In genomic region chrX:153906126-153906917, GRCh38 we compare ENCODE assay signal across 23 cellular contexts. TPM values are rescaled to one million over a fixed set of nuclear protein-coding genes. Genes with fewer than 3 reads are reported as not detected.
DNase-seq lines count a peak whose midpoint lies in the region; ATAC-seq and TF ChIP-seq lines count a peak whose summit lies in the region.
"Had no signal": no experiment of that assay in that cellular context is flagged by ENCODE, and none has a peak within 500 bp of the region (broad histone marks: within the 10 kb centered on the region; RNA-seq: fewer than 3 reads in every experiment).

No MANE protein-coding gene starts in this region.

- H3K27ac Mint-ChIP-seq in activated B cell treated with CpG ODN at 0.5 μM for 24 hours = peak overlapping the region; percentile 30

- POLR2A ChIA-PET in activated B cell treated with CpG ODN at 0.5 μM for 24 hours (lab: Charles Lee) = interaction anchor here (0.7 to 5.2 kb wide), 4 partner anchors 17 to 112 kb away, joined by 3 to 25 read pairs (median 4); partner anchors contain the start of genes ARHGAP4, IDH3G and SSR4

- H3K27ac ChIP-seq in left ventricle myocardium inferior (replicated peaks) = no peak overlapping the region
- H3K27ac ChIP-seq in heart right ventricle = peak overlapping the region in 1 of 10 donors; percentile 26
- H3K27ac ChIP-seq: GM23248, thyroid gland had no signal

- peaks cover 35% of the 10 kb centered on the region for H3K4me1 Mint-ChIP-seq in activated B cell treated with CpG ODN at 0.5 μM for 24 hours

- H3K9me3 ChIP-seq in left ventricle myocardium inferior (replicated peaks) = no peaks in the 10 kb centered on the region
- H3K9me3 ChIP-seq in heart right ventricle = no peaks in the 10 kb centered on the region
- H3K9me3 ChIP-seq: thyroid gland had no signal

- H3K4me3 Mint-ChIP-seq in activated B cell treated with CpG ODN at 0.5 μM for 24 hours = no peak overlapping the region

- DNase-seq in left ventricle myocardium inferior (no peak), heart right ventricle (no peak), activated B cell treated with CpG ODN at 0.5 μM for 24 hours (no peak), left colon (peak in 1 of 2 donors; percentile 20), NCI-H748 treated with DMSO at 0.1 percent for 48 hours (lab: John Stamatoyannopoulos, UW) (no peak), COLO668 (lab: John Stamatoyannopoulos, UW; ENCODE audit: unreplicated experiment) (no peak)
- DNase-seq: activated CD4-positive, alpha-beta T cell treated with anti-CD3 and anti-CD28 coated beads, Interleukin-2, amount 50 U/mL, for 48 hours; activated effector memory CD4-positive, alpha-beta T cell treated with Interleukin-2 at 50 U/mL for 16 hours; COR-L47; effector memory CD4-positive, alpha-beta T cell; GM23248; NCI-H1092 treated with DMSO at 0.1 percent for 48 hours; NCI-H2081; NCI-H510A; nucleus accumbens; thyroid gland had no signal

- peaks cover 11% of the 10 kb centered on the region for H3K36me3 Mint-ChIP-seq in activated B cell treated with CpG ODN at 0.5 μM for 24 hours (ENCODE audit: low read depth)

- intact Hi-C loops in left ventricle myocardium inferior (cut with micrococcal nuclease) (no loop called here), heart right ventricle (cut with DNase I) (no loop called here), activated B cell treated with CpG ODN at 0.5 μM for 24 hours (cut with micrococcal nuclease) (no loop called here), left colon (cut with DNase I, micrococcal nuclease) (no loop called here)

- H3K4me1 ChIP-seq in left ventricle myocardium inferior (peaks cover 11% of the 10 kb centered on the region), heart right ventricle (peaks cover 0 to 23% (median 12%) of the 10 kb centered on the region in 9 donors)
- H3K4me1 ChIP-seq: thyroid gland had no signal

- ATAC-seq in heart right ventricle (no peak), activated B cell treated with CpG ODN at 0.5 μM for 24 hours (ENCODE audit: low read depth) (no peak), left colon (peak; percentile 7), GM21360 (IDR thresholded peaks at IDR 0.05; ENCODE audit: unreplicated experiment) (no peak), HG02798 (IDR thresholded peaks at IDR 0.05; ENCODE audit: poor library complexity, unreplicated experiment) (no peak)

- CTCF ChIA-PET in activated B cell treated with CpG ODN at 0.5 μM for 24 hours (lab: Charles Lee) = interaction anchor here (1.0 kb wide), 1 partner anchor 17 kb away, joined by 6 read pairs; no protein-coding TSS in a partner anchor

- no peaks in the 10 kb centered on the region for H3K9me3 Mint-ChIP-seq in activated B cell treated with CpG ODN at 0.5 μM for 24 hours

- no peaks in the 10 kb centered on the region for H3K36me3 ChIP-seq in left ventricle myocardium inferior
- peaks cover 0 to 35% (median 0%) of the 10 kb centered on the region in 9 donors for H3K36me3 ChIP-seq in heart right ventricle
- H3K36me3 ChIP-seq: thyroid gland had no signal

- 78 to 87% methylated on average over 23 to 27 of the region's 27 CpGs for WGBS in heart right ventricle, 2 donors

- TF ChIP-seq CTCF in left ventricle myocardium inferior (IDR thresholded peaks at IDR 0.05; ENCODE audit: borderline replicate concordance) (no peak), heart right ventricle (IDR thresholded peaks at IDR 0.05) (no peak), activated B cell treated with CpG ODN at 0.5 μM for 24 hours (IDR thresholded peaks at IDR 0.05) (no peak)

- H3K4me3 ChIP-seq in left ventricle myocardium inferior = peak overlapping the region; percentile 59
- H3K4me3 ChIP-seq in heart right ventricle = peak overlapping the region in 2 of 10 donors; percentile 23 to 51
- H3K4me3 ChIP-seq: GM23248, thyroid gland had no signal

- H3K27me3 ChIP-seq in left ventricle myocardium inferior (ENCODE audit: low read depth) (no peaks in the 10 kb centered on the region), heart right ventricle (peaks cover 0 to 41% (median 0%) of the 10 kb centered on the region in 7 donors)
- H3K27me3 ChIP-seq: thyroid gland had no signal

- H3K27me3 Mint-ChIP-seq in activated B cell treated with CpG ODN at 0.5 μM for 24 hours = no peaks in the 10 kb centered on the region

RNA-seq across cellular contexts. Expression of gene AVPR2, which starts 1.8 kb away (rescaled TPM):
- 3.1 TPM for total RNA-seq in left ventricle myocardium inferior
- total RNA-seq in heart right ventricle = 1 to 10 TPM; 1.4 to 4.9 (median 2.1) TPM
- 1 to 10 TPM; 6.6 to 8.9 TPM for polyA plus RNA-seq in heart right ventricle
- total RNA-seq in activated B cell treated with CpG ODN at 0.5 μM for 24 hours = not detected in 2 replicates
- total RNA-seq in left colon = under 1 TPM; 0.52 to 0.64 TPM
- total RNA-seq: chondrocyte, GM23248, HT1080, LHCN-M2, liver, mononuclear cell had no signal
- polyA plus RNA-seq: GM23248 had no signal

RNA-seq across cellular contexts. Expression of gene ARHGAP4, which starts 19.7 kb away (rescaled TPM):
- 10.0 TPM for total RNA-seq in left ventricle myocardium inferior
- total RNA-seq in heart right ventricle = 10 to 100 TPM in 4 of 10 donors, 1 to 10 TPM in 6; 5.5 to 25.3 (median 8.2) TPM
- 10 to 100 TPM; 19.1 to 65.5 TPM for polyA plus RNA-seq in heart right ventricle
- 151 and 158 TPM in 2 replicates for total RNA-seq in activated B cell treated with CpG ODN at 0.5 μM for 24 hours
- 10 to 100 TPM; 26.6 to 35.5 TPM for total RNA-seq in left colon

RNA-seq across cellular contexts. Expression of gene L1CAM, which starts 20.3 kb away (rescaled TPM):
- total RNA-seq in left ventricle myocardium inferior (4.0 TPM), heart right ventricle (1 to 10 TPM; 1.1 to 5.6 (median 2.8) TPM), activated B cell treated with CpG ODN at 0.5 μM for 24 hours (7.3 and 11.0 TPM in 2 replicates), left colon (1 to 10 TPM; 3.7 to 8.8 TPM)
- polyA plus RNA-seq in heart right ventricle = 1 to 10 TPM; 2.4 to 2.6 TPM

RNA-seq across cellular contexts. Expression of gene NAA10, which starts 28.5 kb away (rescaled TPM):
- 67.1 TPM for total RNA-seq in left ventricle myocardium inferior
- 10 to 100 TPM; 46.9 to 88.9 (median 54.5) TPM for total RNA-seq in heart right ventricle
- 100 to 1,000 TPM; 151 to 228 TPM for polyA plus RNA-seq in heart right ventricle
- total RNA-seq in activated B cell treated with CpG ODN at 0.5 μM for 24 hours = 94.8 and 109 TPM in 2 replicates
- total RNA-seq in left colon = 10 to 100 TPM; 52.7 to 68.0 TPM

RNA-seq across cellular contexts. Expression of gene RENBP, which starts 38.1 kb away (rescaled TPM):
- total RNA-seq in left ventricle myocardium inferior (7.5 TPM), heart right ventricle (10 to 100 TPM in 4 of 10 donors, 1 to 10 TPM in 6; 7.0 to 17.0 (median 9.6) TPM), activated B cell treated with CpG ODN at 0.5 μM for 24 hours (14.5 and 20.2 TPM in 2 replicates), left colon (1 to 10 TPM; 3.8 to 8.6 TPM)
- polyA plus RNA-seq in heart right ventricle = 10 to 100 TPM in 1 of 2 donors, 1 to 10 TPM in 1; 6.0 to 16.6 TPM
- polyA plus RNA-seq: GM23248 had no signal
